Comparison of ENCODE assay signal across 34 cellular contexts in genomic region chr21:21262048-21262447, GRCh38.
DNase-seq lines count a peak whose midpoint lies in the region; ATAC-seq and TF ChIP-seq lines count a peak whose summit lies in the region.
"Had no signal": no experiment of that assay in that cellular context is flagged by ENCODE, and none has a peak within 500 bp of the region (broad histone marks: within the 10 kb centered on the region; RNA-seq: fewer than 3 reads in every experiment).

No MANE protein-coding gene starts in this region.

- H3K27me3 Mint-ChIP-seq in activated CD8-positive, alpha-beta T cell treated with anti-CD3 and anti-CD28 coated beads, Interleukin-2, amount 10 ng/mL, durations not matched to agents 7 days and 5 days (ENCODE audit: low read depth) = no peaks in the 10 kb centered on the region
- no peaks in the 10 kb centered on the region for H3K27me3 Mint-ChIP-seq in activated CD8-positive, alpha-beta T cell treated with anti-CD3 and anti-CD28 coated beads for 36 hours
- no peaks in the 10 kb centered on the region for H3K27me3 Mint-ChIP-seq in activated naive CD8-positive, alpha-beta T cell treated with anti-CD3 and anti-CD28 coated beads, Interleukin-2, amount 10 ng/mL, durations not matched to agents 7 days and 5 days
- H3K27me3 Mint-ChIP-seq in activated naive CD8-positive, alpha-beta T cell treated with anti-CD3 and anti-CD28 coated beads for 36 hours = no peaks in the 10 kb centered on the region
- H3K27me3 Mint-ChIP-seq: B cell; CD4-positive, alpha-beta memory T cell; CD4-positive, alpha-beta T cell; CD4-positive, CD25-positive, alpha-beta regulatory T cell; CD8-positive, alpha-beta memory T cell had no signal

- H4K20me1 ChIP-seq in DND-41 (ENCODE audit: insufficient read depth, low read length) = no peaks in the 10 kb centered on the region
- H4K20me1 ChIP-seq: BLaER1; BLaER1 treated with 17β-estradiol and CSF1 and Interleukin-3, amounts not matched to agents 10 nM and 100 nM had no signal

- H3K36me3 ChIP-seq in DND-41 (ENCODE audit: insufficient read depth, low read length) = no peaks in the 10 kb centered on the region
- H3K36me3 ChIP-seq: BE2C; BLaER1; BLaER1 treated with 17β-estradiol and CSF1 and Interleukin-3, amounts not matched to agents 10 nM and 100 nM had no signal

- CTCF ChIA-PET in activated CD8-positive, alpha-beta T cell treated with anti-CD3 and anti-CD28 coated beads, Interleukin-2, amount 10 ng/mL, durations not matched to agents 7 days and 5 days (lab: Charles Lee) = no interaction called here
- CTCF ChIA-PET in activated CD8-positive, alpha-beta T cell treated with anti-CD3 and anti-CD28 coated beads for 36 hours (lab: Charles Lee) = no interaction called here

- peak overlapping the region; percentile 61 for H3K27ac Mint-ChIP-seq in activated CD8-positive, alpha-beta T cell treated with anti-CD3 and anti-CD28 coated beads, Interleukin-2, amount 10 ng/mL, durations not matched to agents 7 days and 5 days
- no peak overlapping the region for H3K27ac Mint-ChIP-seq in activated CD8-positive, alpha-beta T cell treated with anti-CD3 and anti-CD28 coated beads for 36 hours
- no peak overlapping the region for H3K27ac Mint-ChIP-seq in activated naive CD8-positive, alpha-beta T cell treated with anti-CD3 and anti-CD28 coated beads, Interleukin-2, amount 10 ng/mL, durations not matched to agents 7 days and 5 days
- no peak overlapping the region for H3K27ac Mint-ChIP-seq in activated naive CD8-positive, alpha-beta T cell treated with anti-CD3 and anti-CD28 coated beads for 36 hours
- H3K27ac Mint-ChIP-seq: B cell; CD14-positive monocyte; CD4-positive, alpha-beta memory T cell; CD4-positive, alpha-beta T cell; CD4-positive, CD25-positive, alpha-beta regulatory T cell; CD8-positive, alpha-beta memory T cell; CD8-positive, alpha-beta T cell had no signal

- H3K4me3 Mint-ChIP-seq in activated CD8-positive, alpha-beta T cell treated with anti-CD3 and anti-CD28 coated beads, Interleukin-2, amount 10 ng/mL, durations not matched to agents 7 days and 5 days = no peak overlapping the region
- H3K4me3 Mint-ChIP-seq in activated CD8-positive, alpha-beta T cell treated with anti-CD3 and anti-CD28 coated beads for 36 hours = no peak overlapping the region
- H3K4me3 Mint-ChIP-seq in activated naive CD8-positive, alpha-beta T cell treated with anti-CD3 and anti-CD28 coated beads, Interleukin-2, amount 10 ng/mL, durations not matched to agents 7 days and 5 days = peak overlapping the region; percentile 33
- no peak overlapping the region for H3K4me3 Mint-ChIP-seq in activated naive CD8-positive, alpha-beta T cell treated with anti-CD3 and anti-CD28 coated beads for 36 hours
- H3K4me3 Mint-ChIP-seq: B cell; CD14-positive monocyte; CD4-positive, alpha-beta memory T cell; CD4-positive, alpha-beta T cell; CD4-positive, CD25-positive, alpha-beta regulatory T cell; CD8-positive, alpha-beta memory T cell; CD8-positive, alpha-beta T cell had no signal

- H3K9me3 ChIP-seq in DND-41 (ENCODE audit: insufficient read depth, low read length, severe bottlenecking) = peaks cover 14% of the 10 kb centered on the region
- H3K9me3 ChIP-seq: A549, BE2C, Caco-2 had no signal

- intact Hi-C loops in activated CD8-positive, alpha-beta T cell treated with anti-CD3 and anti-CD28 coated beads for 36 hours (cut with micrococcal nuclease) = no loop called here

- no peak for TF ChIP-seq CTCF in activated CD8-positive, alpha-beta T cell treated with anti-CD3 and anti-CD28 coated beads for 36 hours (IDR thresholded peaks at IDR 0.05)
- TF ChIP-seq CTCF in DND-41 (IDR thresholded peaks at IDR 0.05; ENCODE audit: borderline replicate concordance, extremely low read depth, low read length, poor library complexity, severe bottlenecking) = no peak

- DNase-seq in activated CD8-positive, alpha-beta T cell treated with anti-CD3 and anti-CD28 coated beads, Interleukin-2, amount 10 ng/mL, durations not matched to agents 7 days and 5 days = no peak
- DNase-seq in activated CD8-positive, alpha-beta T cell treated with anti-CD3 and anti-CD28 coated beads for 36 hours = no peak
- no peak for DNase-seq in activated naive CD8-positive, alpha-beta T cell treated with anti-CD3 and anti-CD28 coated beads, Interleukin-2, amount 10 ng/mL, durations not matched to agents 7 days and 5 days
- no peak for DNase-seq in activated naive CD8-positive, alpha-beta T cell treated with anti-CD3 and anti-CD28 coated beads for 36 hours
- peak; percentile 56 for DNase-seq in DND-41
- DNase-seq in KBM-7 = peak; percentile 8
- DNase-seq in cerebellar cortex (ENCODE audit: low spot score) = no peak
- DNase-seq: 8988T; ACHN; AML-193; BE2C; C1 segment of cervical spinal cord; Caco-2; Calu3; CD4-positive, alpha-beta memory T cell; CD4-positive, alpha-beta T cell; CD4-positive, CD25-positive, alpha-beta regulatory T cell; CD8-positive, alpha-beta memory T cell; CD8-positive, alpha-beta T cell; COR-L47; DMS 273 treated with DMSO at 0.1 percent for 48 hours; DMS153; DMS53; DMS79; DMS79 treated with DMSO at 0.1 percent for 48 hours; EL had no signal

- no peaks in the 10 kb centered on the region for H3K79me2 ChIP-seq in DND-41 (ENCODE audit: insufficient read depth, low read length)

- no peaks in the 10 kb centered on the region for H3K27me3 ChIP-seq in DND-41 (ENCODE audit: insufficient read depth, low read length, poor library complexity)
- H3K27me3 ChIP-seq: BE2C; BLaER1; BLaER1 treated with 17β-estradiol and CSF1 and Interleukin-3, amounts not matched to agents 10 nM and 100 nM had no signal

- peaks cover 29% of the 10 kb centered on the region for H3K4me1 ChIP-seq in DND-41 (ENCODE audit: insufficient read depth, low read length)
- H3K4me1 ChIP-seq: A549; BE2C; BLaER1; BLaER1 treated with 17β-estradiol and CSF1 and Interleukin-3, amounts not matched to agents 10 nM and 100 nM; Caco-2 had no signal

- H3K36me3 Mint-ChIP-seq in activated CD8-positive, alpha-beta T cell treated with anti-CD3 and anti-CD28 coated beads, Interleukin-2, amount 10 ng/mL, durations not matched to agents 7 days and 5 days (ENCODE audit: low read depth) = no peaks in the 10 kb centered on the region
- no peaks in the 10 kb centered on the region for H3K36me3 Mint-ChIP-seq in activated CD8-positive, alpha-beta T cell treated with anti-CD3 and anti-CD28 coated beads for 36 hours (ENCODE audit: low read depth)
- H3K36me3 Mint-ChIP-seq in activated naive CD8-positive, alpha-beta T cell treated with anti-CD3 and anti-CD28 coated beads, Interleukin-2, amount 10 ng/mL, durations not matched to agents 7 days and 5 days = no peaks in the 10 kb centered on the region
- no peaks in the 10 kb centered on the region for H3K36me3 Mint-ChIP-seq in activated naive CD8-positive, alpha-beta T cell treated with anti-CD3 and anti-CD28 coated beads for 36 hours
- H3K36me3 Mint-ChIP-seq: CD14-positive monocyte; CD4-positive, alpha-beta memory T cell; CD4-positive, CD25-positive, alpha-beta regulatory T cell; CD8-positive, alpha-beta memory T cell; CD8-positive, alpha-beta T cell had no signal

- H3K4me1 Mint-ChIP-seq in activated CD8-positive, alpha-beta T cell treated with anti-CD3 and anti-CD28 coated beads, Interleukin-2, amount 10 ng/mL, durations not matched to agents 7 days and 5 days (ENCODE audit: low read depth) = peaks cover 6% of the 10 kb centered on the region
- no peaks in the 10 kb centered on the region for H3K4me1 Mint-ChIP-seq in activated CD8-positive, alpha-beta T cell treated with anti-CD3 and anti-CD28 coated beads for 36 hours (ENCODE audit: low read depth)
- peaks cover 8% of the 10 kb centered on the region for H3K4me1 Mint-ChIP-seq in activated naive CD8-positive, alpha-beta T cell treated with anti-CD3 and anti-CD28 coated beads, Interleukin-2, amount 10 ng/mL, durations not matched to agents 7 days and 5 days
- H3K4me1 Mint-ChIP-seq in activated naive CD8-positive, alpha-beta T cell treated with anti-CD3 and anti-CD28 coated beads for 36 hours = no peaks in the 10 kb centered on the region
- H3K4me1 Mint-ChIP-seq: B cell; CD14-positive monocyte; CD4-positive, alpha-beta memory T cell; CD4-positive, CD25-positive, alpha-beta regulatory T cell; CD8-positive, alpha-beta memory T cell had no signal

- POLR2A ChIA-PET in activated CD8-positive, alpha-beta T cell treated with anti-CD3 and anti-CD28 coated beads, Interleukin-2, amount 10 ng/mL, durations not matched to agents 7 days and 5 days (lab: Charles Lee) = no interaction called here
- POLR2A ChIA-PET in activated CD8-positive, alpha-beta T cell treated with anti-CD3 and anti-CD28 coated beads for 36 hours (lab: Charles Lee) = no interaction called here
- POLR2A ChIA-PET in activated naive CD8-positive, alpha-beta T cell treated with anti-CD3 and anti-CD28 coated beads, Interleukin-2, amount 10 ng/mL, durations not matched to agents 7 days and 5 days (lab: Charles Lee) = no interaction called here

- peak overlapping the region; percentile 42; the same call in 1 of the 2 replicates for H2AFZ ChIP-seq in DND-41 (ENCODE audit: low read depth, low read length)

- H3K27ac ChIP-seq in DND-41 (ENCODE audit: low read length) = peak overlapping the region; percentile 74
- H3K27ac ChIP-seq: 22Rv1; A549; BLaER1; BLaER1 treated with 17β-estradiol and CSF1 and Interleukin-3, amounts not matched to agents 10 nM and 100 nM; C4-2B had no signal

- ATAC-seq in activated CD8-positive, alpha-beta T cell treated with anti-CD3 and anti-CD28 coated beads, Interleukin-2, amount 10 ng/mL, durations not matched to agents 7 days and 5 days = no peak
- ATAC-seq in activated CD8-positive, alpha-beta T cell treated with anti-CD3 and anti-CD28 coated beads for 36 hours = no peak
- no peak for ATAC-seq in activated naive CD8-positive, alpha-beta T cell treated with anti-CD3 and anti-CD28 coated beads, Interleukin-2, amount 10 ng/mL, durations not matched to agents 7 days and 5 days (ENCODE audit: low read depth)
- ATAC-seq in DND-41 (ENCODE audit: insufficient read depth, low read depth) (peak; percentile 94), GM18511 (IDR thresholded peaks at IDR 0.05; ENCODE audit: unreplicated experiment) (no peak)
- ATAC-seq: A549; CD8-positive, alpha-beta T cell had no signal

- H3K4me3 ChIP-seq in DND-41 (ENCODE audit: low read depth in 1 of 2, low read length in 2 of 2) = peak overlapping the region in 1 of 2 experiments; percentile 26; a peak in 1 of 4 replicates
- H3K4me3 ChIP-seq: A549; BLaER1; BLaER1 treated with 17β-estradiol and CSF1 and Interleukin-3, amounts not matched to agents 10 nM and 100 nM had no signal

- H3K4me2 ChIP-seq in DND-41 (ENCODE audit: insufficient read depth, low read length) = peak overlapping the region; percentile 53
- H3K4me2 ChIP-seq: A549; BLaER1; BLaER1 treated with 17β-estradiol and CSF1 and Interleukin-3, amounts not matched to agents 10 nM and 100 nM had no signal

- peak overlapping the region; percentile 28; the same call in 1 of the 2 replicates for H3K9ac ChIP-seq in DND-41 (ENCODE audit: low read depth, low read length)
- H3K9ac ChIP-seq: BLaER1; BLaER1 treated with 17β-estradiol and CSF1 and Interleukin-3, amounts not matched to agents 10 nM and 100 nM had no signal

- in situ Hi-C loops in KBM-7 (cut with MboI; ENCODE audit: low pct_unique_long_range_greater_than_20kb, low sequenced_read_pairs) = no loop called here

- H3K9me3 Mint-ChIP-seq in activated CD8-positive, alpha-beta T cell treated with anti-CD3 and anti-CD28 coated beads, Interleukin-2, amount 10 ng/mL, durations not matched to agents 7 days and 5 days (ENCODE audit: insufficient read depth) = peaks cover 17% of the 10 kb centered on the region
- peaks cover 17% of the 10 kb centered on the region for H3K9me3 Mint-ChIP-seq in activated CD8-positive, alpha-beta T cell treated with anti-CD3 and anti-CD28 coated beads for 36 hours
- no peaks in the 10 kb centered on the region for H3K9me3 Mint-ChIP-seq in activated naive CD8-positive, alpha-beta T cell treated with anti-CD3 and anti-CD28 coated beads, Interleukin-2, amount 10 ng/mL, durations not matched to agents 7 days and 5 days
- peaks cover 2% of the 10 kb centered on the region for H3K9me3 Mint-ChIP-seq in activated naive CD8-positive, alpha-beta T cell treated with anti-CD3 and anti-CD28 coated beads for 36 hours

Comparison
In these comparisons a context has a peak if more than half of its experiments do, and no peak if none do; other contexts are left out.
1. DNase-seq: peak in DND-41 (single experiment) and KBM-7 (single experiment); none in activated CD8-positive, alpha-beta T cell treated with anti-CD3 and anti-CD28 coated beads, Interleukin-2, amount 10 ng/mL, durations not matched to agents 7 days and 5 days (single experiment), activated CD8-positive, alpha-beta T cell treated with anti-CD3 and anti-CD28 coated beads for 36 hours (single experiment), activated naive CD8-positive, alpha-beta T cell treated with anti-CD3 and anti-CD28 coated beads, Interleukin-2, amount 10 ng/mL, durations not matched to agents 7 days and 5 days (single experiment), activated naive CD8-positive, alpha-beta T cell treated with anti-CD3 and anti-CD28 coated beads for 36 hours (single experiment) and cerebellar cortex (single experiment).